In the genomic region with DNA sequence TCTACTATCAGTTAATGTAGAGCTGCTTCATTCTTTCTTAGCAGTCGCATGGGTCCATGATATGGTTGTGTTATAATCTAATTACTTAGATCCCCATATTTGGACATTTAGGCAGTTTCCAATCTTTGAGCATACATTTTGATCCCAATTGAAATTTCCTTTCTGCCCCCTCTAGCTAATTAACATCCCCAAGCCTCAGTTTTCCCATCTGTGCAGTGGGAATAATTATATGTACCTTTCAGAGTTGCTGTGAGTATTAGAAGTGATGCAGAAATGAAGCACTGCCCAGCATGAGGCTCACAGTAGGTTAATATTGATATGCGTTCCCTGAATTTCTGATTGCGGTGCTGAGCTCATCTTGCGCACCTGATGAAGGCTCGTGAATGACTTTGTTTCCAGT, we compare ENCODE assay signal across 1 cellular context.
TF ChIP-seq lines count a peak whose summit lies in the region.

No MANE protein-coding gene starts in this region.

TF ChIP-seq in HepG2, 621 proteins besides CTCF, POLR2A, EP300 and RAD21:
- TF ChIP-seq KAT8 (CRISPR knock-in tag; IDR thresholded peaks at IDR 0.05) (no peak), ZNF629 (CRISPR knock-in tag; conservative IDR thresholded peaks at IDR 0.05) (0 out of 2 replicates have a peak, but pooled peaks have one; percentile 47)
